In the genomic region with DNA sequence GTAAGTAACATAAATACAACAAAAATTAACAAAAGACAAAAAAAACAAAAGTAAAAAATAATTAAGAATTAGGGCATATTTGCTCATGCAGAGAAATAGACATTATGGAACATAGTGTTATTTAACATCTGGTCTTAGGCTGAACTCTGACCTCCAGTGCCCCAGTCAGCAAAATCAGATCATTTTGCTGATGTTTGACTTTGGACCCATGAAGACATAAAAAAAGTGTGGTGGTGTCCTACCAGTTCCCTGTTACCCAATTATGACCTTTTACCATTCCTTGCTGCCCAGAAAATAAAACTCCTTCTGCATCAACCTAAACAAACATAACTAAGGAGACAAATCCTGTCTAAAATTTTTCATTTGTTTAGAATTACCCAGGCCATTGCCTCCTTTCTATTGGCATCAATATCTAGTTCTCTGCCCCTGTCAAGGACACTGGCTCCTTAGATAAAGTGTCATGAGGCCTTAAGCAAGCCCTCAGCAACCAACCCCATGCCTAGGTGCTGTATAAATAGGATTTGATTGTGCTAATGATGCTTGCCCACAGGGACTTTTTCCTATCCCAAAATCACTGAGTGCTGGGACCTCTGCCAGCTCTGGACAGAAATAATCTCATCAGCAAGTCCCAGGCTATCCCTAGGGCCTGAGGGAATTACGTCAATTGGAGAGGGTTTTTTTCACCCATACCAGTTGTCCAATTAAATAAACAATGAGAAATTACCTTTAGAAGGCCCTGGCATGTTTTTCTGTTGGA, we compare ENCODE assay signal across 13 cellular contexts.
DNase-seq lines count a peak whose midpoint lies in the region; ATAC-seq and TF ChIP-seq lines count a peak whose summit lies in the region.
"Had no signal": no experiment of that assay in that cellular context is flagged by ENCODE, and none has a peak within 500 bp of the region (broad histone marks: within the 10 kb centered on the region; RNA-seq: fewer than 3 reads in every experiment).

No MANE protein-coding gene starts in this region.

- no peak for ATAC-seq in GM21619 (IDR thresholded peaks at IDR 0.05; ENCODE audit: unreplicated experiment)
- no peak for ATAC-seq in HG02623 (IDR thresholded peaks at IDR 0.05; ENCODE audit: unreplicated experiment)

- H3K4me3 ChIP-seq in coronary artery: no peak overlapping the region
- H3K4me3 ChIP-seq: PC-9, spleen, vagina had no signal

- peak; percentile 66 for DNase-seq in COLO829 (ENCODE audit: low spot score)
- peak; percentile 56 for DNase-seq in NCI-H2171 treated with DMSO at 0.1 percent for 48 hours (lab: John Stamatoyannopoulos, UW)
- peak; percentile 80 for DNase-seq in coronary artery (ENCODE audit: low spot score)
- peak; percentile 22 for DNase-seq in medulla oblongata (ENCODE audit: extremely low spot score)
- DNase-seq in SIG-M5 treated with dmso at 0.1 percent for 504 hours (lab: John Stamatoyannopoulos, UW; ENCODE audit: unreplicated experiment): no peak
- no peak for DNase-seq in effector CD8-positive, alpha-beta T cell (lab: John Stamatoyannopoulos, UW)
- DNase-seq: activated naive CD4-positive, alpha-beta T cell treated with anti-CD3 and anti-CD28 coated beads, Interleukin-2, amount 50 U/mL, for 16 hours; HCEC 1CT; PC-9; spleen had no signal

- no peak for TF ChIP-seq CTCF in coronary artery (IDR thresholded peaks at IDR 0.05)

- peak overlapping the region; percentile 66 to 67 for H3K27ac ChIP-seq in coronary artery
- H3K27ac ChIP-seq: PC-9 had no signal

Comparison
In these comparisons a context has a peak if more than half of its experiments do, and no peak if none do; other contexts are left out.
1. DNase-seq: peak in COLO829 (single experiment), NCI-H2171 treated with DMSO at 0.1 percent for 48 hours (single experiment), coronary artery (single experiment) and medulla oblongata (single experiment); none in SIG-M5 treated with dmso at 0.1 percent for 504 hours (single experiment) and effector CD8-positive, alpha-beta T cell (single experiment).